Comparison of ENCODE assay signal across 8 cellular contexts in genomic region chr17:50866950-50867855, GRCh38. TPM values are rescaled to one million over a fixed set of nuclear protein-coding genes. Genes with fewer than 3 reads are reported as not detected.
DNase-seq lines count a peak whose midpoint lies in the region; ATAC-seq and TF ChIP-seq lines count a peak whose summit lies in the region.

No MANE protein-coding gene starts in this region.

- H2AFZ ChIP-seq in KMS-11 (ENCODE audit: low read depth), result peak overlapping the region; percentile 81

- H3K9ac ChIP-seq in KMS-11 (peak overlapping the region; percentile 90), mucosa of stomach (ENCODE audit: low read length) (peak overlapping the region; percentile 100)

- H3K4me3 ChIP-seq in KMS-11 (IDR thresholded peaks at IDR 0.05; ENCODE audit: insufficient read depth, low read depth, low read length), result no peak overlapping the region
- H3K4me3 ChIP-seq in mucosa of stomach (ENCODE audit: low read length), result peak overlapping the region; percentile 96

- DNase-seq in DMS153 (lab: John Stamatoyannopoulos, UW), result peak; percentile 94
- DNase-seq in activated T-cell treated with anti-CD3 and anti-CD28 coated beads, Interleukin-2, amount 50 U/mL, for 48 hours, result peak; percentile 89 to 90
- DNase-seq in stimulated activated CD8-positive, alpha-beta memory T cell treated with anti-CD3 and anti-CD28 coated beads, Interleukin-4, amount 100 ng/mL, for 48 hours, result peak; percentile 88

- peak overlapping the region; percentile 96 for H3K27ac ChIP-seq in KMS-11

- TF ChIP-seq CTCF in KMS-11 (conservative IDR thresholded peaks at IDR 0.05; ENCODE audit: low read depth, low read length), result no peak

- H3K4me2 ChIP-seq in KMS-11, result peak overlapping the region; percentile 55

- H3K27me3 ChIP-seq in KMS-11 (ENCODE audit: insufficient read depth, low read depth) (no peaks in the 10 kb centered on the region), mucosa of stomach (ENCODE audit: control insufficient read depth, insufficient read depth, low read length) (no peaks in the 10 kb centered on the region)

- ATAC-seq in GM21737 (IDR thresholded peaks at IDR 0.05; ENCODE audit: unreplicated experiment) (peak; percentile 26), esophagus mucosa (peak; percentile 71)

- H3K4me1 ChIP-seq in KMS-11 (ENCODE audit: low read depth, poor library complexity, severe bottlenecking) (peaks cover 46% of the 10 kb centered on the region), mucosa of stomach (ENCODE audit: control insufficient read depth, insufficient read depth, low read length) (peaks cover 5% of the 10 kb centered on the region)

- H3K79me2 ChIP-seq in KMS-11 (ENCODE audit: insufficient read depth, low read depth), result peaks cover 35% of the 10 kb centered on the region

- H4K20me1 ChIP-seq in KMS-11 (ENCODE audit: insufficient read depth), result no peaks in the 10 kb centered on the region

- H3K36me3 ChIP-seq in KMS-11 (ENCODE audit: insufficient read depth), result peaks cover 6% of the 10 kb centered on the region; the same call in 1 of the 2 replicates
- peaks cover 10% of the 10 kb centered on the region for H3K36me3 ChIP-seq in mucosa of stomach (ENCODE audit: control insufficient read depth, insufficient read depth, low read length)

- no peaks in the 10 kb centered on the region for H3K9me3 ChIP-seq in mucosa of stomach (ENCODE audit: control insufficient read depth, low read length)

TF ChIP-seq in PFSK-1, 5 proteins besides CTCF, POLR2A, EP300 and RAD21:
- TF ChIP-seq FOXP2 (optimal IDR thresholded peaks at IDR 0.05; ENCODE audit: borderline replicate concordance, extremely low read depth, extremely low read length, insufficient read depth) (no peak), TAF1 (IDR thresholded peaks at IDR 0.05; ENCODE audit: borderline replicate concordance, insufficient read depth, low read length) (peak; percentile 15; the same call in 1 of the 2 replicates), POLR2AphosphoS5 (IDR thresholded peaks at IDR 0.05; ENCODE audit: low read depth, low read length) (peak; percentile 66), REST (IDR thresholded peaks at IDR 0.05; ENCODE audit: insufficient read depth in 1 of 2, low read depth in 2 of 2, low read length in 2 of 2) (0 out of 4 replicates have a peak, but pooled peaks of 1 of the 2 experiments have one; percentile 7), SIN3A (IDR thresholded peaks at IDR 0.05; ENCODE audit: borderline replicate concordance, insufficient read depth, low read length) (peak; percentile 83; the same call in 1 of the 2 replicates)

RNA-seq across cellular contexts. Expression of gene TOB1, which starts 1.0 kb away (rescaled TPM):
- polyA plus RNA-seq in PFSK-1 (2012; ENCODE audit: insufficient read length, low read depth), result 15.5 TPM
- total RNA-seq in esophagus mucosa, result 60.8 TPM

RNA-seq across cellular contexts. Expression of gene WFIKKN2, which starts 31.8 kb away (rescaled TPM):
- polyA plus RNA-seq in PFSK-1 (2012; ENCODE audit: insufficient read length, low read depth), result not detected
- not detected for total RNA-seq in esophagus mucosa
